In the genomic region with DNA sequence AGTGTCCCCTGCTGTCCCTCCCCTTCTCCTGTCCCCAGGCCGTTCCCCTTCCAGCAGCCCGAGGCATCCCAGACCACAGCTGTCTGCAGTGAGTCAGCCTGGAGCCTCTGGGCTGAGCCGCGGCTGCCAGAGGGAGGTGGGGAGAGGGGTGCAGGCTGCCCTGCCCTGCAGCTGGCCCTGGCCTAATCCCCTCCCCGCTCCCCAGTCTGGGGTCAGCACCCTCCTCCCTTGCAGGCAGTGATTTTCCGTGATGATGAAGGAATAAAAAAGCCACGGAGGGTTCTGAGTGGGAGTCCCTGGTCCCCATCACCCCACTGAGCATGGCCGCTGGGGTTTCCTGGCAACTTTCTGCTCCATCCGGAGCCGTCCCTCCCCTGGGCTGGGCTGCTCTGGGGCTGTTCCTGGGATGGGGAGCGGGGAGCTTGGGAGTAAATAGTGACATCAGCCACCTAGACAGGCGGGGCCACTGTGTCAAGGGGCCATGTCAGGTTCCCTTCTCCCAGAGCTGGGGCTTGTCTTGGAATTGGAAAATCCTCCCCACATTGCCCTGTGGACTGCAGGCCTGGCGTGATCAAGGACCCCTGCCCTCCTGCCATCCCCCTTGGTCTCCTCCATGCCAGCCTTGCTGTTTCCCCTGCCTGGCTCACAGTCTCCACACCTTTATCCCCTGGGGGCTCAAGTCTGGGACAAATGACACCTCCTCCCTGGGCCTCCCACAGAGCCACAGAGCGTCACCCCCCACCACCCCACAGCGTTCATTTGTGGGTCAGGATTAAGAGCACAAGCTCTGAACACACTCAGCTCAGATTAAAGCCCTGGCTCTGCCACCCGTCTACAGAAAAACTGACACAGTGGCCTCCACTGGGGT, we compare ENCODE assay signal across 10 cellular contexts. TPM values are rescaled to one million over a fixed set of nuclear protein-coding genes. Genes with fewer than 3 reads are reported as not detected.
DNase-seq lines count a peak whose midpoint lies in the region; ATAC-seq, FAIRE-seq and TF ChIP-seq lines count a peak whose summit lies in the region.
"Had no signal": no experiment of that assay in that cellular context is flagged by ENCODE, and none has a peak within 500 bp of the region (broad histone marks: within the 10 kb centered on the region; RNA-seq: fewer than 3 reads in every experiment).

No MANE protein-coding gene starts in this region.

- DNase-seq in DMS53 treated with DMSO at 0.1 percent for 48 hours (lab: John Stamatoyannopoulos, UW; ENCODE audit: unreplicated experiment) (peak; percentile 53), NCI-H226 (peak; percentile 79), cerebellar cortex (ENCODE audit: low spot score) (peak; percentile 48), HepG2 (ENCODE audit: low spot score) (peak; percentile 54), tibial artery (peak; percentile 84 to 90), activated gamma-delta T cell treated with Interleukin-2 at 50 U/mL for 16 hours (no peak)
- no peak for DNase-seq in stimulated activated naive CD4-positive, alpha-beta T cell (lab: John Stamatoyannopoulos, UW)
- no peak for DNase-seq in activated naive CD4-positive, alpha-beta T cell (lab: John Stamatoyannopoulos, UW)

- 0 out of 4 replicates have a peak, but pooled peaks of 1 of the 2 experiments have one; percentile 7 for TF ChIP-seq POLR2A in HepG2 (IDR thresholded peaks at IDR 0.05; ENCODE audit: insufficient read depth in 1 of 2, low read depth in 2 of 2, low read length in 2 of 2)

- H3K4me1 ChIP-seq in HepG2 (ENCODE audit: insufficient read depth, low read length) (peaks cover 66% of the 10 kb centered on the region), tibial artery (peaks cover 21 to 62% (median 54%) of the 10 kb centered on the region in 4 donors)

- FAIRE-seq in HepG2 (lab: Jason Lieb, UNC) = no peak

- no TSS peak for BruUV-seq in HepG2 (replicated peaks; lab: Mats Ljungman, UMichigan)

- peak overlapping the region; percentile 32 to 71 (median 44); a peak in 5 of 6 replicates for H3K4me3 ChIP-seq in HepG2 (replicated peaks in 1 of 3; ENCODE audit: insufficient read depth in 1 of 3, low read depth in 2 of 3, low read length in 3 of 3)
- H3K4me3 ChIP-seq in tibial artery = peak overlapping the region in 1 of 2 donors; percentile 45

- H3K36me3 ChIP-seq in HepG2 (replicated peaks in 1 of 2; ENCODE audit: control insufficient read depth in 1 of 2, insufficient read depth in 2 of 2, low read length in 2 of 2) = no peaks in the 10 kb centered on the region
- H3K36me3 ChIP-seq in tibial artery = no peaks in the 10 kb centered on the region
- H3K36me3 ChIP-seq: neutrophil had no signal

- TF ChIP-seq RAD21 in HepG2 (CRISPR knock-in tag; IDR thresholded peaks at IDR 0.05) = no peak

- 6% methylated on average over 11 of the region's 16 CpGs for WGBS in HepG2 (ENCODE audit: low lambda C conversion rate)

- no peak overlapping the region for H2AFZ ChIP-seq in HepG2 (ENCODE audit: low read length)

- H4K20me1 ChIP-seq in HepG2 (ENCODE audit: insufficient read depth, low read length) = no peaks in the 10 kb centered on the region

- H3K79me2 ChIP-seq in HepG2 (ENCODE audit: insufficient read depth, low read length) = no peaks in the 10 kb centered on the region

- H3K9me3 ChIP-seq in HepG2 (ENCODE audit: low read length) = no peaks in the 10 kb centered on the region
- no peaks in the 10 kb centered on the region for H3K9me3 ChIP-seq in tibial artery
- H3K9me3 ChIP-seq: neutrophil had no signal

- peak; percentile 56 for ATAC-seq in HepG2

- H3K27me3 ChIP-seq in HepG2 (ENCODE audit: control insufficient read depth in 1 of 2, insufficient read depth in 2 of 2, low read length in 2 of 2) (no peaks in the 10 kb centered on the region; a peak in 1 of 5 replicates), tibial artery (no peaks in the 10 kb centered on the region)

- H3K27ac ChIP-seq in HepG2 (ENCODE audit: extremely low read length, insufficient read depth, low read length) = no peak overlapping the region
- H3K27ac ChIP-seq in tibial artery = peak overlapping the region; percentile 91 to 92

- H3K9ac ChIP-seq in HepG2 (ENCODE audit: insufficient read depth, low read depth, low read length) = peak overlapping the region; percentile 37; the same call in 1 of the 2 replicates

- TF ChIP-seq CTCF in HepG2 (CRISPR knock-in tag; IDR thresholded peaks at IDR 0.05) = no peak
- TF ChIP-seq CTCF in tibial artery (IDR thresholded peaks at IDR 0.05) = no peak

- intact Hi-C loops in HepG2 (cut with micrococcal nuclease; ENCODE audit: unreplicated experiment) (loop anchor here (1.0 kb wide), 1 partner anchor 65 kb away; no protein-coding TSS in a partner anchor), tibial artery (cut with DNase I; ENCODE audit: low total_unique reads) (no loop called here)

- POLR2A ChIA-PET in HepG2 (lab: Yijun Ruan, JAX) = interaction anchor here (0.8 to 2.0 kb wide), 11 partner anchors 9 to 202 kb away, joined by 3 to 12 read pairs (median 4); a partner anchor contains a TSS

- TF ChIP-seq EP300 in HepG2 (IDR thresholded peaks at IDR 0.05; ENCODE audit: low read depth in 2 of 2, low read length in 2 of 2) (no peak), HepG2 (CRISPR knock-in tag; IDR thresholded peaks at IDR 0.05; ENCODE audit: borderline replicate concordance) (no peak)

- CTCF ChIA-PET in HepG2 (lab: Yijun Ruan, JAX; ENCODE audit: low intra/inter-chr PET ratio, low total read pairs) = interaction anchor here (3.4 kb wide), 1 partner anchor 65 kb away, joined by 53 read pairs; no protein-coding TSS in a partner anchor

- H3K4me2 ChIP-seq in HepG2 (ENCODE audit: low read depth, low read length) = peak overlapping the region; percentile 85

- in situ Hi-C loops in HepG2 (cut with HindIII; ENCODE audit: extremely low pct_ligation_motif_present, low pct_unique_long_range_greater_than_20kb) = loop anchor here (5.0 kb wide), 1 partner anchor 63 kb away; no protein-coding TSS in a partner anchor

RNA-seq across cellular contexts. Expression of a gene that starts 16.7 kb away (rescaled TPM):
- 46.2 and 63.2 TPM in 2 replicates for total RNA-seq in HepG2 (2016; rRNA removed; fragmentation: Illumina TruSeq; extraction: Trizol)
- 7.6 and 7.9 TPM in 2 replicates for total RNA-seq in HepG2 (2016; cell fraction: cytosol; rRNA removed; fragmentation: Illumina TruSeq; extraction: Trizol; ENCODE audit: low read depth)
- 47.6 and 55.0 TPM in 2 replicates for total RNA-seq in HepG2 (2016; cell fraction: insoluble cytoplasmic fraction; rRNA removed; fragmentation: Illumina TruSeq; extraction: Trizol)
- 21.9 and 24.3 TPM in 2 replicates for total RNA-seq in HepG2 (2016; cell fraction: membrane; rRNA removed; fragmentation: Illumina TruSeq; extraction: Trizol)
- total RNA-seq in HepG2 (2016; cell fraction: nucleus; rRNA removed; fragmentation: Illumina TruSeq; extraction: Trizol) = 24.3 and 25.4 TPM in 2 replicates
- 8.8 and 10.0 TPM in 2 replicates for polyA plus RNA-seq in HepG2 (2011; rRNA removed)
- 6.3 and 10.5 TPM in 2 replicates for polyA plus RNA-seq in HepG2 (2011; cell fraction: cytosol; rRNA removed)
- 10.2 and 12.2 TPM in 2 replicates for polyA plus RNA-seq in HepG2 (2011; cell fraction: nucleus; rRNA removed)
- 3.9 and 8.5 TPM in 2 replicates for polyA plus RNA-seq in HepG2 (2012)
- 3.0 and 3.9 TPM in 2 replicates for polyA plus RNA-seq in HepG2 (2016; cell fraction: cytosol; fragmentation: Illumina TruSeq; extraction: Trizol; ENCODE audit: low read depth)
- polyA plus RNA-seq in HepG2 (2016; cell fraction: insoluble cytoplasmic fraction; fragmentation: Illumina TruSeq; extraction: Trizol; ENCODE audit: low read depth) = 26.0 and 27.0 TPM in 2 replicates
- 7.2 and 8.5 TPM in 2 replicates for polyA plus RNA-seq in HepG2 (2016; cell fraction: membrane; fragmentation: Illumina TruSeq; extraction: Trizol; ENCODE audit: low read depth)
- 31.6 and 34.4 TPM in 2 replicates for polyA plus RNA-seq in HepG2 (2016; cell fraction: nucleus; fragmentation: Illumina TruSeq; extraction: Trizol; ENCODE audit: insufficient read depth, low read depth)
- 27.2 and 131 TPM in 2 replicates for polyA minus RNA-seq in HepG2 (2011; rRNA and poly(A)+ RNA removed; ENCODE audit: low replicate concordance)
- polyA minus RNA-seq in HepG2 (2011; cell fraction: cytosol; rRNA and poly(A)+ RNA removed) = 11.4 and 21.7 TPM in 2 replicates
- polyA minus RNA-seq in HepG2 (2011; cell fraction: nucleus; rRNA and poly(A)+ RNA removed) = 8.6 and 9.8 TPM in 2 replicates
- polyA plus RNA-seq: IgD-negative memory B cell had no signal

RNA-seq across cellular contexts. Expression of a gene that starts 49.6 kb away (rescaled TPM):
- 24.0 and 51.6 TPM in 2 replicates for total RNA-seq in HepG2 (2016; rRNA removed; fragmentation: Illumina TruSeq; extraction: Trizol)
- 18.8 and 19.8 TPM in 2 replicates for total RNA-seq in HepG2 (2016; cell fraction: cytosol; rRNA removed; fragmentation: Illumina TruSeq; extraction: Trizol; ENCODE audit: low read depth)
- total RNA-seq in HepG2 (2016; cell fraction: insoluble cytoplasmic fraction; rRNA removed; fragmentation: Illumina TruSeq; extraction: Trizol) = 20.6 and 54.1 TPM in 2 replicates
- 25.2 and 30.7 TPM in 2 replicates for total RNA-seq in HepG2 (2016; cell fraction: membrane; rRNA removed; fragmentation: Illumina TruSeq; extraction: Trizol)
- 55.9 and 71.2 TPM in 2 replicates for total RNA-seq in HepG2 (2016; cell fraction: nucleus; rRNA removed; fragmentation: Illumina TruSeq; extraction: Trizol)
- polyA plus RNA-seq in HepG2 (2011; rRNA removed) = 92.5 and 135 TPM in 2 replicates
- polyA plus RNA-seq in HepG2 (2011; cell fraction: cytosol; rRNA removed) = 45.7 and 58.8 TPM in 2 replicates
- 95.8 and 112 TPM in 2 replicates for polyA plus RNA-seq in HepG2 (2011; cell fraction: nucleus; rRNA removed)
- 45.0 and 107 TPM in 2 replicates for polyA plus RNA-seq in HepG2 (2012)
- polyA plus RNA-seq in HepG2 (2016; cell fraction: cytosol; fragmentation: Illumina TruSeq; extraction: Trizol; ENCODE audit: low read depth) = 3.2 and 4.4 TPM in 2 replicates
- polyA plus RNA-seq in HepG2 (2016; cell fraction: insoluble cytoplasmic fraction; fragmentation: Illumina TruSeq; extraction: Trizol; ENCODE audit: low read depth) = 11.3 and 19.1 TPM in 2 replicates
- polyA plus RNA-seq in HepG2 (2016; cell fraction: membrane; fragmentation: Illumina TruSeq; extraction: Trizol; ENCODE audit: low read depth) = 6.6 and 7.9 TPM in 2 replicates
- 79.1 and 81.9 TPM in 2 replicates for polyA plus RNA-seq in HepG2 (2016; cell fraction: nucleus; fragmentation: Illumina TruSeq; extraction: Trizol; ENCODE audit: insufficient read depth, low read depth)
- 183 and 246 TPM in 2 replicates for polyA minus RNA-seq in HepG2 (2011; rRNA and poly(A)+ RNA removed; ENCODE audit: low replicate concordance)
- polyA minus RNA-seq in HepG2 (2011; cell fraction: cytosol; rRNA and poly(A)+ RNA removed) = 98.4 and 116 TPM in 2 replicates
- polyA minus RNA-seq in HepG2 (2011; cell fraction: nucleus; rRNA and poly(A)+ RNA removed) = 110 and 155 TPM in 2 replicates

RNA-seq across cellular contexts. Expression of a gene that starts 58.5 kb away (rescaled TPM):
- 11.0 and 12.9 TPM in 2 replicates for total RNA-seq in HepG2 (2016; rRNA removed; fragmentation: Illumina TruSeq; extraction: Trizol)
- total RNA-seq in HepG2 (2016; cell fraction: cytosol; rRNA removed; fragmentation: Illumina TruSeq; extraction: Trizol; ENCODE audit: low read depth) = 1.5 TPM in 2 replicates
- total RNA-seq in HepG2 (2016; cell fraction: insoluble cytoplasmic fraction; rRNA removed; fragmentation: Illumina TruSeq; extraction: Trizol) = 10.8 and 16.5 TPM in 2 replicates
- total RNA-seq in HepG2 (2016; cell fraction: membrane; rRNA removed; fragmentation: Illumina TruSeq; extraction: Trizol) = 6.2 TPM in 2 replicates
- 12.8 and 13.5 TPM in 2 replicates for total RNA-seq in HepG2 (2016; cell fraction: nucleus; rRNA removed; fragmentation: Illumina TruSeq; extraction: Trizol)
- 5.7 and 6.8 TPM in 2 replicates for polyA plus RNA-seq in HepG2 (2011; rRNA removed)
- polyA plus RNA-seq in HepG2 (2011; cell fraction: cytosol; rRNA removed) = 4.3 and 5.1 TPM in 2 replicates
- 21.5 and 24.8 TPM in 2 replicates for polyA plus RNA-seq in HepG2 (2011; cell fraction: nucleus; rRNA removed)
- polyA plus RNA-seq in HepG2 (2012) = 7.1 and 11.3 TPM in 2 replicates
- polyA plus RNA-seq in HepG2 (2016; cell fraction: cytosol; fragmentation: Illumina TruSeq; extraction: Trizol; ENCODE audit: low read depth) = 0.79 and 1.2 TPM in 2 replicates
- 8.4 and 13.7 TPM in 2 replicates for polyA plus RNA-seq in HepG2 (2016; cell fraction: insoluble cytoplasmic fraction; fragmentation: Illumina TruSeq; extraction: Trizol; ENCODE audit: low read depth)
- polyA plus RNA-seq in HepG2 (2016; cell fraction: membrane; fragmentation: Illumina TruSeq; extraction: Trizol; ENCODE audit: low read depth) = 2.9 and 3.9 TPM in 2 replicates
- polyA plus RNA-seq in HepG2 (2016; cell fraction: nucleus; fragmentation: Illumina TruSeq; extraction: Trizol; ENCODE audit: insufficient read depth, low read depth) = 27.2 and 28.0 TPM in 2 replicates
- 25.5 and 78.0 TPM in 2 replicates for polyA minus RNA-seq in HepG2 (2011; rRNA and poly(A)+ RNA removed; ENCODE audit: low replicate concordance)
- 8.5 and 9.8 TPM in 2 replicates for polyA minus RNA-seq in HepG2 (2011; cell fraction: cytosol; rRNA and poly(A)+ RNA removed)
- polyA minus RNA-seq in HepG2 (2011; cell fraction: nucleus; rRNA and poly(A)+ RNA removed) = 5.2 and 9.0 TPM in 2 replicates
- polyA plus RNA-seq: IgD-negative memory B cell had no signal

Comparison
In these comparisons a context has a peak if more than half of its experiments do, and no peak if none do; other contexts are left out.
1. DNase-seq: peak in DMS53 treated with DMSO at 0.1 percent for 48 hours (single experiment), NCI-H226 (single experiment), cerebellar cortex (single experiment), HepG2 (single experiment) and tibial artery (2 of 2); none in stimulated activated naive CD4-positive, alpha-beta T cell (0 of 6), activated gamma-delta T cell treated with Interleukin-2 at 50 U/mL for 16 hours (single experiment) and activated naive CD4-positive, alpha-beta T cell (0 of 4).